Comparison of ENCODE assay signal across 9 cellular contexts in genomic region chr17:74671031-74671771, GRCh38. TPM values are rescaled to one million over a fixed set of nuclear protein-coding genes. Genes with fewer than 3 reads are reported as not detected.
DNase-seq lines count a peak whose midpoint lies in the region; ATAC-seq and TF ChIP-seq lines count a peak whose summit lies in the region.
"Had no signal": no experiment of that assay in that cellular context is flagged by ENCODE, and none has a peak within 500 bp of the region (broad histone marks: within the 10 kb centered on the region; RNA-seq: fewer than 3 reads in every experiment).

No MANE protein-coding gene starts in this region.

- ATAC-seq in activated CD8-positive, alpha-beta memory T cell treated with anti-CD3 and anti-CD28 coated beads, Interleukin-2, amount 10 ng/mL, durations not matched to agents 7 days and 5 days, result peak; percentile 89
- ATAC-seq in HG03469 (IDR thresholded peaks at IDR 0.05; ENCODE audit: unreplicated experiment) (no peak), HG03439 (IDR thresholded peaks at IDR 0.05; ENCODE audit: unreplicated experiment) (no peak)

- TF ChIP-seq CTCF in AG10803 (conservative IDR thresholded peaks at IDR 0.05; ENCODE audit: low read length) (no peak), endodermal cell (conservative IDR thresholded peaks at IDR 0.05) (no peak)

- no peak overlapping the region for H3K27ac ChIP-seq in endodermal cell (ENCODE audit: low read depth, low read length)

- H3K9me3 Mint-ChIP-seq in activated CD8-positive, alpha-beta memory T cell treated with anti-CD3 and anti-CD28 coated beads, Interleukin-2, amount 10 ng/mL, durations not matched to agents 7 days and 5 days (ENCODE audit: low read depth), result no peaks in the 10 kb centered on the region
- H3K9me3 Mint-ChIP-seq in endodermal cell, result no peaks in the 10 kb centered on the region

- H3K4me1 Mint-ChIP-seq in activated CD8-positive, alpha-beta memory T cell treated with anti-CD3 and anti-CD28 coated beads, Interleukin-2, amount 10 ng/mL, durations not matched to agents 7 days and 5 days, result no peaks in the 10 kb centered on the region
- H3K4me1 Mint-ChIP-seq in endodermal cell, result peaks cover 2% of the 10 kb centered on the region

- WGBS in endodermal cell (ENCODE audit: insufficient coverage in 1 of 2, insufficient read length in 1 of 2), 2 experiments, result 7 to 16% methylated on average over 27 to 57 of the region's 57 CpGs

- peak; percentile 57 for DNase-seq in AG10803 (ENCODE audit: low read depth)
- DNase-seq in Kasumi-1 (lab: John Stamatoyannopoulos, UW), result peak; percentile 82 to 83
- DNase-seq in activated CD8-positive, alpha-beta memory T cell treated with anti-CD3 and anti-CD28 coated beads, Interleukin-2, amount 10 ng/mL, durations not matched to agents 7 days and 5 days, result peak; percentile 82
- peak; percentile 100 for DNase-seq in endodermal cell
- peak; percentile 92 for DNase-seq in mesenteric fat pad (ENCODE audit: low spot score)
- peak; percentile 58 to 62 for DNase-seq in stimulated activated CD8-positive, alpha-beta memory T cell treated with anti-CD3 and anti-CD28 coated beads, Interleukin-2, amount 100 ng/mL, for 48 hours (ENCODE audit: low read depth in 2 of 2)

- no peaks in the 10 kb centered on the region for H3K36me3 Mint-ChIP-seq in activated CD8-positive, alpha-beta memory T cell treated with anti-CD3 and anti-CD28 coated beads, Interleukin-2, amount 10 ng/mL, durations not matched to agents 7 days and 5 days
- no peaks in the 10 kb centered on the region for H3K36me3 Mint-ChIP-seq in endodermal cell (ENCODE audit: low read depth)

- no peak overlapping the region for H3K4me3 Mint-ChIP-seq in activated CD8-positive, alpha-beta memory T cell treated with anti-CD3 and anti-CD28 coated beads, Interleukin-2, amount 10 ng/mL, durations not matched to agents 7 days and 5 days
- H3K4me3 Mint-ChIP-seq in endodermal cell, result no peak overlapping the region

- H3K27ac Mint-ChIP-seq in activated CD8-positive, alpha-beta memory T cell treated with anti-CD3 and anti-CD28 coated beads, Interleukin-2, amount 10 ng/mL, durations not matched to agents 7 days and 5 days, result no peak overlapping the region
- H3K27ac Mint-ChIP-seq in endodermal cell, result no peak overlapping the region

- H3K27me3 ChIP-seq in endodermal cell (ENCODE audit: control insufficient read depth, insufficient read depth, low read length, poor library complexity, severe bottlenecking), result peaks cover 94% of the 10 kb centered on the region

- CTCF ChIA-PET in activated CD8-positive, alpha-beta memory T cell treated with anti-CD3 and anti-CD28 coated beads, Interleukin-2, amount 10 ng/mL, durations not matched to agents 7 days and 5 days (lab: Charles Lee), result interaction anchor here (0.6 to 5.5 kb wide), 9 partner anchors 13 to 120 kb away, joined by 3 to 34 read pairs (median 4); no protein-coding TSS in a partner anchor

- peaks cover 76% of the 10 kb centered on the region for H3K27me3 Mint-ChIP-seq in activated CD8-positive, alpha-beta memory T cell treated with anti-CD3 and anti-CD28 coated beads, Interleukin-2, amount 10 ng/mL, durations not matched to agents 7 days and 5 days
- peaks cover 74% of the 10 kb centered on the region for H3K27me3 Mint-ChIP-seq in endodermal cell (ENCODE audit: insufficient read depth)

- H3K4me3 ChIP-seq in AG10803 (ENCODE audit: low read length) (no peak overlapping the region), endodermal cell (ENCODE audit: low read length) (peak overlapping the region; percentile 43)

- H3K36me3 ChIP-seq in endodermal cell (ENCODE audit: control insufficient read depth, insufficient read depth, low read length), result no peaks in the 10 kb centered on the region

- H3K4me1 ChIP-seq in endodermal cell (ENCODE audit: control insufficient read depth, insufficient read depth, low read length), result no peaks in the 10 kb centered on the region

- no peaks in the 10 kb centered on the region for H3K9me3 ChIP-seq in endodermal cell (ENCODE audit: control insufficient read depth, low read length)

- H3K9ac ChIP-seq in endodermal cell (ENCODE audit: extremely low read depth, low read length, poor library complexity, severe bottlenecking), result no peak overlapping the region

RNA-seq across cellular contexts. Expression of gene CD300LF, which starts 41.5 kb away (rescaled TPM):
- total RNA-seq in activated CD8-positive, alpha-beta memory T cell treated with anti-CD3 and anti-CD28 coated beads, Interleukin-2, amount 10 ng/mL, durations not matched to agents 7 days and 5 days, result not detected
- not detected for total RNA-seq in endodermal cell
- polyA plus RNA-seq in endodermal cell (2013, experiment 1 of 2), result not detected
- polyA plus RNA-seq in endodermal cell (2013, experiment 2 of 2), result not detected
- total RNA-seq in mesenteric fat pad, result 2.8 TPM
- total RNA-seq: epithelial cell of proximal tubule had no signal

RNA-seq across cellular contexts. Expression of gene CD300E, which starts 47.7 kb away (rescaled TPM):
- not detected for total RNA-seq in activated CD8-positive, alpha-beta memory T cell treated with anti-CD3 and anti-CD28 coated beads, Interleukin-2, amount 10 ng/mL, durations not matched to agents 7 days and 5 days
- total RNA-seq in endodermal cell (1 to 10 TPM in 1 of 2 donors, under 1 TPM in 1; 0.75 to 1.5 TPM), mesenteric fat pad (7.3 TPM)
- 0.53 TPM for polyA plus RNA-seq in endodermal cell (2013, experiment 1 of 2)
- 0.70 TPM for polyA plus RNA-seq in endodermal cell (2013, experiment 2 of 2)
- total RNA-seq: epithelial cell of proximal tubule had no signal
